In the genomic region with DNA sequence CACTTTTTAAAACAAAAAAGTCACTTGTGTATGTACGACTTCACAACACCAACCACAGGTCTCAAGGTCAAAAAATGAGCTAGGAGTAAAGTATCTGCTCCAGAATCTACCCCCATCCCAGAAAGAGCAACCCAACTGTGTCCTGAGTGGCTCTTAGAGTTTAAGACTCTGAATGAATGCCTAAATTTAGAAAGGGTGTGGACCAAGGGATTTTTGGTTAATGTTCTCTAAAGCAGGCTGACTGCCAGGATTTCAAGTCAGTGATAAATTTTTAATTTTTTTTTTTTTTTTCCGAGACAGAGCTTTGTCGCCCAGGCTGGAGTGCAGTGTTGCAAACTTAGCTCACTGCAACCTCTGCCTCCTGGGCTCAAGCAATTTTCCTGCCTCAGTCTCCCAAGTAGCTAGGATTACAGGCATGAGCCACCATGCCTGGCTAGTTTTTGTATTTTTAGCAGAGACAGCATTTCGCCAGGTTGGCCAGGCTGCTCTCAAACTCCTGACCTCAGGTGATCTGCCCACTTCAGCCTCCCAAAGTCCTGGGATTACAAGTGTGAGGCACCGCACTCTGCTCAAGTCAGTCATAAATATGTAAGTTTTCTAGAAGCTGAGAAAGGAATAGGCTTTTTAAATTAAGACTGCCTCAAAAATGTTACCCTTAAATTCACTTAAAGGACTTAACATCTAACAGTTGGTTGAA, we compare ENCODE assay signal across 8 cellular contexts. TPM values are rescaled to one million over a fixed set of nuclear protein-coding genes. Genes with fewer than 3 reads are reported as not detected.
DNase-seq lines count a peak whose midpoint lies in the region; ATAC-seq and TF ChIP-seq lines count a peak whose summit lies in the region.

No MANE protein-coding gene starts in this region.

- H2BK12ac ChIP-seq in neuronal stem cell (ENCODE audit: low read length), result no peak overlapping the region

- H4K8ac ChIP-seq in neuronal stem cell (ENCODE audit: low read depth, low read length), result no peak overlapping the region

- H2BK5ac ChIP-seq in neuronal stem cell (ENCODE audit: low read length), result no peak overlapping the region

- no peak for TF ChIP-seq CTCF in CD4-positive, alpha-beta T cell (IDR thresholded peaks at IDR 0.05)
- no peak for TF ChIP-seq CTCF in WI38 (IDR thresholded peaks at IDR 0.05; ENCODE audit: low read depth, low read length)
- no peak for TF ChIP-seq CTCF in gastroesophageal sphincter (IDR thresholded peaks at IDR 0.05)

- H3K9me3 Mint-ChIP-seq in CD4-positive, alpha-beta T cell, result no peaks in the 10 kb centered on the region

- no peak overlapping the region for H3K14ac ChIP-seq in neuronal stem cell (ENCODE audit: low read length)

- no peak for TF ChIP-seq POLR2A in gastroesophageal sphincter (IDR thresholded peaks at IDR 0.05)

- POLR2A ChIA-PET in CD4-positive, alpha-beta T cell (lab: Charles Lee), result interaction anchor here (0.9 kb wide), 1 partner anchor 11 kb away, joined by 4 read pairs; no protein-coding TSS in a partner anchor

- H3K23ac ChIP-seq in neuronal stem cell (ENCODE audit: low read depth, low read length, poor library complexity), result no peak overlapping the region

- H3K4me2 ChIP-seq in neuronal stem cell (ENCODE audit: insufficient read depth, low read length, poor library complexity, severe bottlenecking), result no peak overlapping the region

- H2AFZ ChIP-seq in neuronal stem cell (ENCODE audit: low read length), result no peak overlapping the region

- no peak for TF ChIP-seq EP300 in gastroesophageal sphincter (IDR thresholded peaks at IDR 0.05)

- peaks cover 4 to 59% (median 10%) of the 10 kb centered on the region in 3 donors for H3K4me1 ChIP-seq in gastroesophageal sphincter
- H3K4me1 ChIP-seq in rectal smooth muscle tissue (ENCODE audit: control insufficient read depth, insufficient read depth, low read length), result peaks cover 3% of the 10 kb centered on the region
- H3K4me1 ChIP-seq in neuronal stem cell (ENCODE audit: control insufficient read depth in 2 of 2, insufficient read depth in 1 of 2, low read depth in 1 of 2, low read length in 2 of 2), result peaks cover 0 to 5% of the 10 kb centered on the region in 2 donors

- CTCF ChIA-PET in CD4-positive, alpha-beta T cell (lab: Charles Lee), result no interaction called here

- H3K79me1 ChIP-seq in neuronal stem cell (ENCODE audit: low read depth, low read length), result peaks cover 4% of the 10 kb centered on the region

- H3K27ac ChIP-seq in CD4-positive, alpha-beta T cell (ENCODE audit: low read depth, low read length), result no peak overlapping the region
- H3K27ac ChIP-seq in gastroesophageal sphincter (peak overlapping the region; percentile 1 to 68 (median 60)), rectal smooth muscle tissue (ENCODE audit: low read depth, low read length) (peak overlapping the region; percentile 52), neuronal stem cell (replicated peaks; ENCODE audit: low read length) (no peak overlapping the region)

- ATAC-seq in CD4-positive, alpha-beta T cell (ENCODE audit: poor library complexity), result no peak
- ATAC-seq in gastroesophageal sphincter, result peak; percentile 50
- ATAC-seq in HG03039 (IDR thresholded peaks at IDR 0.05; ENCODE audit: unreplicated experiment), result no peak
- ATAC-seq in GM21360 (IDR thresholded peaks at IDR 0.05; ENCODE audit: unreplicated experiment), result no peak

- DNase-seq in CD4-positive, alpha-beta T cell, result no peak
- no peak for DNase-seq in neuronal stem cell (ENCODE audit: low spot score)
- no peak for DNase-seq in NCI-H187 (lab: John Stamatoyannopoulos, UW)

- WGBS in gastroesophageal sphincter (ENCODE audit: low coverage in 1 of 2), 2 donors, result 26 to 50% methylated on average over 2 to 5 of the region's 5 CpGs
- no CpG with 5 or more reads among the region's 5 CpGs for WGBS in neuronal stem cell (ENCODE audit: extremely low coverage in 2 of 2, insufficient read length in 2 of 2, insufficient replicate concordance in 1 of 2), 2 donors

- no peak overlapping the region for H4K91ac ChIP-seq in neuronal stem cell (ENCODE audit: low read depth, low read length, poor library complexity)

- H3K36me3 ChIP-seq in gastroesophageal sphincter (peaks cover 0 to 27% of the 10 kb centered on the region in 2 donors), rectal smooth muscle tissue (ENCODE audit: control insufficient read depth, insufficient read depth, low read length) (peaks cover 9% of the 10 kb centered on the region), neuronal stem cell (replicated peaks in 1 of 2; ENCODE audit: control insufficient read depth in 2 of 2, insufficient read depth in 2 of 2, low read length in 2 of 2) (peaks cover 7 to 55% of the 10 kb centered on the region in 2 donors)

- H3K27me3 ChIP-seq in CD4-positive, alpha-beta T cell (ENCODE audit: control insufficient read depth, insufficient read depth, low read length), result no peaks in the 10 kb centered on the region
- no peaks in the 10 kb centered on the region for H3K27me3 ChIP-seq in gastroesophageal sphincter
- no peaks in the 10 kb centered on the region for H3K27me3 ChIP-seq in rectal smooth muscle tissue (ENCODE audit: control insufficient read depth, insufficient read depth, low read length)
- H3K27me3 ChIP-seq in neuronal stem cell (ENCODE audit: control insufficient read depth in 3 of 3, insufficient read depth in 3 of 3, low read depth in 1 of 3, low read length in 3 of 3), result no peaks in the 10 kb centered on the region

- intact Hi-C loops in CD4-positive, alpha-beta T cell (cut with DNase I, micrococcal nuclease), result no loop called here

- peak overlapping the region; percentile 78 for H3K27ac Mint-ChIP-seq in CD4-positive, alpha-beta T cell

- peak overlapping the region; percentile 1; the same call in 1 of the 2 replicates for H3K4me3 ChIP-seq in WI38 (ENCODE audit: low read depth, low read length)
- H3K4me3 ChIP-seq in gastroesophageal sphincter, result peak overlapping the region in 1 of 2 donors; percentile 9
- no peak overlapping the region for H3K4me3 ChIP-seq in rectal smooth muscle tissue (ENCODE audit: low read length)
- no peak overlapping the region for H3K4me3 ChIP-seq in neuronal stem cell (ENCODE audit: low read length in 2 of 2)

- H3K27me3 Mint-ChIP-seq in CD4-positive, alpha-beta T cell, result no peaks in the 10 kb centered on the region

- no peak overlapping the region for H2AK5ac ChIP-seq in neuronal stem cell (ENCODE audit: low read depth, low read length)

- H3K9ac ChIP-seq in rectal smooth muscle tissue (ENCODE audit: low read length) (no peak overlapping the region), neuronal stem cell (ENCODE audit: low read depth, low read length, poor library complexity) (no peak overlapping the region)

- H3K18ac ChIP-seq in neuronal stem cell (ENCODE audit: low read length), result no peak overlapping the region

- peak overlapping the region; percentile 20 for H3K4me3 Mint-ChIP-seq in CD4-positive, alpha-beta T cell

- no peak overlapping the region for H2BK15ac ChIP-seq in neuronal stem cell (ENCODE audit: low read length)

- no peak overlapping the region for H3K4ac ChIP-seq in neuronal stem cell (ENCODE audit: low read length)

- H3K36me3 Mint-ChIP-seq in CD4-positive, alpha-beta T cell (ENCODE audit: low read depth), result peaks cover 67% of the 10 kb centered on the region

- peaks cover 70% of the 10 kb centered on the region for H3K4me1 Mint-ChIP-seq in CD4-positive, alpha-beta T cell (ENCODE audit: low read depth)

- H2BK120ac ChIP-seq in neuronal stem cell (ENCODE audit: low read depth, low read length), result no peak overlapping the region

- H3K9me3 ChIP-seq in CD4-positive, alpha-beta T cell (ENCODE audit: control insufficient read depth, low read length), result no peaks in the 10 kb centered on the region
- H3K9me3 ChIP-seq in gastroesophageal sphincter (no peaks in the 10 kb centered on the region), neuronal stem cell (replicated peaks in 1 of 2; ENCODE audit: control insufficient read depth in 2 of 2, insufficient read depth in 1 of 2, low read depth in 1 of 2, low read length in 2 of 2) (no peaks in the 10 kb centered on the region)

RNA-seq across cellular contexts. Expression of a gene that starts 20.2 kb away (rescaled TPM):
- total RNA-seq in CD4-positive, alpha-beta T cell, result 10 to 100 TPM; 61.4 to 65.8 TPM
- total RNA-seq in gastroesophageal sphincter, result 100 to 1,000 TPM in 3 of 4 donors, 10 to 100 TPM in 1; 86.3 to 134 (median 104) TPM
- polyA plus RNA-seq in neuronal stem cell (2013, experiment 1 of 2), result 86.7 TPM
- 88.8 TPM for polyA plus RNA-seq in neuronal stem cell (2013, experiment 2 of 2)

RNA-seq across cellular contexts. Expression of a gene that starts 51.3 kb away (rescaled TPM):
- 100 to 1,000 TPM; 116 to 126 TPM for total RNA-seq in CD4-positive, alpha-beta T cell
- total RNA-seq in gastroesophageal sphincter, result 10 to 100 TPM; 22.3 to 32.5 (median 29.8) TPM
- polyA plus RNA-seq in neuronal stem cell (2013, experiment 1 of 2), result 33.9 TPM
- 33.5 TPM for polyA plus RNA-seq in neuronal stem cell (2013, experiment 2 of 2)

Comparison
In these comparisons a context has a peak if more than half of its experiments do, and no peak if none do; other contexts are left out.
1. H3K27ac ChIP-seq: peak in gastroesophageal sphincter (4 of 4) and rectal smooth muscle tissue (single experiment); none in CD4-positive, alpha-beta T cell (single experiment) and neuronal stem cell (single experiment).